ENCODE assay signal across 9 cellular contexts in the genomic region with DNA sequence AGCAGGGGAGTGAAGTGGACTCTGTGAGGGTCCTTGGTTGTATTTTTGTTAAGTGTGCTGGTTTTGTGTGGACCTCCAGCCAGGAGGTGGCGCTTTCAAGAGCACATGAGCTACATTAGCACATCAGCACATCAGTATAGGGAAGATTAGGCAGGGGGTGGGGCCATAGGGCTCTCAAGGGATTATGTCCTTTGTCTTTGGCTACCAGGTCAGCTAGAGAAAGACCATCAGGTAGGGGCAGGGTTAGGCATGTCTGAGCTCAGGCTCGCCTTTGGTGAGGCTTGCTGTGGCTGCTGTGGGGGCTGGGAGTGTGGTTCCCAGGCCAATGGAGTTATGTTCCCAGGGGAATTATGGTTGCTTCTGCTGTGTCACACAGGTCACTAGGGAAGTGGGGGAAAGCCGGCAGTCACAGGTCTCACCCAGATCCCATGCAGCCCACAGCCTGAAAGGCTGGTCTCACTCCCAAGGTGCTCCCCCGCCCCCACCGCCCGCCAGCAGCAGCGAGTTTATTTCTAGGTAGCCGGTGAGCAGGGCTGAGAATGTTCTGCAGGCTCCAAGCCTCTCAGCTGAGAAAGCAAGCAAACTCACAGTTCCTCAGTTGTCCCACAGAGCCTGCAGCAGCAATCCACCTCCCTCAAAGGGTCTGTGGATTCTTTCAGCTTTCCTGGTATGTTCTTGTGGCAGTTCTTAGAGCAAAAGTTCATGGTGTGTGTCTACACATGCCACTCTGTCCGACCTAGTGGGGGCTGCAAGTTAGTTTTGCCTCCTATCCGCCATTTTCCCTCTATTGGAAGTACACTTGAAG. TPM values are rescaled to one million over a fixed set of nuclear protein-coding genes. Genes with fewer than 3 reads are reported as not detected.
A peak's percentile ranks its signal among the peaks of the same experiment; 100 is the strongest.
DNase-seq lines count a peak whose midpoint lies in the region; ATAC-seq and TF ChIP-seq lines count a peak whose summit lies in the region.
"Had no signal": no experiment of that assay in that cellular context is flagged by ENCODE, and none has a peak within 500 bp of the region (broad histone marks: within the 10 kb centered on the region; RNA-seq: fewer than 3 reads in every experiment).

No MANE protein-coding gene starts in this region.

- H3K27me3 ChIP-seq in osteoblast (ENCODE audit: insufficient read depth, low read length) = peaks cover 29% of the 10 kb centered on the region

- peak overlapping the region; percentile 69 for H3K4me2 ChIP-seq in osteoblast (ENCODE audit: insufficient read depth, low read length)

- no peak overlapping the region for H3K4me3 Mint-ChIP-seq in mesothelial cell of epicardium

- peak; percentile 53 for ATAC-seq in HG03139 (IDR thresholded peaks at IDR 0.05; ENCODE audit: unreplicated experiment)

- peaks cover 2% of the 10 kb centered on the region for H3K4me1 Mint-ChIP-seq in mesothelial cell of epicardium

- H3K27me3 Mint-ChIP-seq in mesothelial cell of epicardium (ENCODE audit: low read depth) = peaks cover 14% of the 10 kb centered on the region

- peak overlapping the region; percentile 58 for H2AFZ ChIP-seq in osteoblast (ENCODE audit: low read length)

- DNase-seq in activated gamma-delta T cell treated with Interleukin-2 at 50 U/mL for 16 hours = peak; percentile 6
- no peak for DNase-seq in activated gamma-delta T cell (lab: John Stamatoyannopoulos, UW)
- peak; percentile 74 for DNase-seq in OCI-M1 (lab: John Stamatoyannopoulos, UW)
- DNase-seq in cardiac fibroblast (ENCODE audit: low read depth in 2 of 2) = peak in 1 of 2 donors; percentile 19
- DNase-seq in osteoblast (ENCODE audit: insufficient read length, low spot score, missing footprints) = no peak
- DNase-seq in caudate nucleus (lab: John Stamatoyannopoulos, UW) = no peak
- no peak for DNase-seq in mesothelial cell of epicardium (ENCODE audit: low spot score in 2 of 2, unreplicated experiment in 2 of 2)

- peaks cover 11% of the 10 kb centered on the region for H3K9me3 Mint-ChIP-seq in mesothelial cell of epicardium

- no peaks in the 10 kb centered on the region for H3K36me3 Mint-ChIP-seq in mesothelial cell of epicardium

- peaks cover 12% of the 10 kb centered on the region for H3K4me1 ChIP-seq in osteoblast (ENCODE audit: insufficient read depth, low read length)

- no peaks in the 10 kb centered on the region for H4K20me1 ChIP-seq in osteoblast (ENCODE audit: insufficient read depth, low read length)

- H3K4me3 ChIP-seq in cardiac fibroblast (replicated peaks in 1 of 2; ENCODE audit: low read depth in 2 of 2, low read length in 2 of 2) = peak overlapping the region in 1 of 2 donors; percentile 32
- H3K4me3 ChIP-seq in osteoblast (ENCODE audit: insufficient read depth, low read length) = peak overlapping the region; percentile 72

- H3K27ac ChIP-seq in osteoblast (ENCODE audit: low read depth, low read length) (peak overlapping the region; percentile 38), caudate nucleus (ENCODE audit: low read depth, low read length) (no peak overlapping the region)
- H3K27ac ChIP-seq: epithelial cell of prostate had no signal

- peaks cover 6% of the 10 kb centered on the region for H3K9me3 ChIP-seq in osteoblast (ENCODE audit: low read depth, low read length)

- H3K79me2 ChIP-seq in osteoblast (ENCODE audit: insufficient read depth, low read length) = no peaks in the 10 kb centered on the region

- H3K27ac Mint-ChIP-seq in mesothelial cell of epicardium = no peak overlapping the region

- peak; percentile 22 for TF ChIP-seq CTCF in cardiac fibroblast (IDR thresholded peaks at IDR 0.05; ENCODE audit: low read depth, low read length)
- peak; percentile 39 for TF ChIP-seq CTCF in osteoblast (IDR thresholded peaks at IDR 0.05; ENCODE audit: extremely low read depth, low read depth, low read length)
- TF ChIP-seq CTCF in mesothelial cell of epicardium (IDR thresholded peaks at IDR 0.05; ENCODE audit: unreplicated experiment) = no peak

- H3K36me3 ChIP-seq in osteoblast (ENCODE audit: insufficient read depth, low read length) = no peaks in the 10 kb centered on the region

RNA-seq across cellular contexts. Expression of a gene that starts 13.7 kb away (rescaled TPM):
- total RNA-seq in osteoblast (not detected in 2 replicates), mesothelial cell of epicardium (not detected in 3 replicates)

RNA-seq across cellular contexts. Expression of a gene that starts 46.6 kb away (rescaled TPM):
- 0.29 TPM in 1 of 2 replicates, not detected in the other for total RNA-seq in osteoblast
- not detected in 3 replicates for total RNA-seq in mesothelial cell of epicardium

RNA-seq across cellular contexts. Expression of a gene that starts 54.9 kb away (rescaled TPM):
- total RNA-seq in osteoblast (not detected in 2 replicates), mesothelial cell of epicardium (not detected in 3 replicates)

Comparison
In these comparisons a context has a peak if more than half of its experiments do, and no peak if none do; other contexts are left out.
1. DNase-seq: peak in activated gamma-delta T cell treated with Interleukin-2 at 50 U/mL for 16 hours (single experiment) and OCI-M1 (single experiment); none in activated gamma-delta T cell (single experiment), osteoblast (single experiment), caudate nucleus (0 of 61) and mesothelial cell of epicardium (0 of 2).